ENCODE assay signal across 2 cellular contexts in genomic region chr6:7401103-7401502, GRCh38.
A peak's percentile ranks its signal among the peaks of the same experiment; 100 is the strongest.
TF ChIP-seq lines count a peak whose summit lies in the region.

No MANE protein-coding gene starts in this region.

TF ChIP-seq in GM23338, 12 proteins besides CTCF, POLR2A, EP300 and RAD21:
- no peak for TF ChIP-seq STAT1 (IDR thresholded peaks at IDR 0.05; ENCODE audit: unreplicated experiment)
- TF ChIP-seq ZNF462 (CRISPR knock-in tag; IDR thresholded peaks at IDR 0.05), result no peak
- TF ChIP-seq EZH2 (IDR thresholded peaks at IDR 0.05; ENCODE audit: low read depth, unreplicated experiment), result no peak
- no peak for TF ChIP-seq EZH2phosphoT487 (IDR thresholded peaks at IDR 0.05; ENCODE audit: unreplicated experiment)
- TF ChIP-seq REST (IDR thresholded peaks at IDR 0.05; ENCODE audit: unreplicated experiment), result no peak
- no peak for TF ChIP-seq ZNF114 (CRISPR knock-in tag; IDR thresholded peaks at IDR 0.05)
- no peak for TF ChIP-seq ETS1 (IDR thresholded peaks at IDR 0.05)
- TF ChIP-seq JUNB (IDR thresholded peaks at IDR 0.05; ENCODE audit: unreplicated experiment), result no peak
- TF ChIP-seq CREB1 (CRISPR knock-in tag; IDR thresholded peaks at IDR 0.05; ENCODE audit: low read depth), result no peak
- TF ChIP-seq ZNF331 (CRISPR knock-in tag; IDR thresholded peaks at IDR 0.05; ENCODE audit: low read depth), result no peak
- no peak for TF ChIP-seq NANOG (IDR thresholded peaks at IDR 0.05; ENCODE audit: borderline replicate concordance)
- TF ChIP-seq POLR2AphosphoS5 (IDR thresholded peaks at IDR 0.05; ENCODE audit: low read depth), result no peak

TF ChIP-seq in HepG2, 621 proteins besides CTCF, POLR2A, EP300 and RAD21:
- TF ChIP-seq ZNF430 (CRISPR knock-in tag; IDR thresholded peaks at IDR 0.05) (no peak), RFX1 (IDR thresholded peaks at IDR 0.05) (no peak), ZZZ3 (CRISPR knock-in tag; IDR thresholded peaks at IDR 0.05; ENCODE audit: borderline replicate concordance) (no peak), REST (IDR thresholded peaks at IDR 0.05; ENCODE audit: borderline replicate concordance in 1 of 2, low read depth in 1 of 2, low read length in 2 of 2) (no peak), DBP (CRISPR knock-in tag; IDR thresholded peaks at IDR 0.05; ENCODE audit: not compliant biosample characterization) (no peak), ZNF557 (CRISPR knock-in tag; IDR thresholded peaks at IDR 0.05) (no peak), MAFK (conservative IDR thresholded peaks at IDR 0.05 in 1 of 2, IDR thresholded peaks at IDR 0.05 in 1 of 2; ENCODE audit: low read length in 2 of 2) (peak in 1 of 2 experiments; percentile 8; a peak in 1 of 4 replicates)
